Comparison of ENCODE assay signal across 8 cellular contexts in genomic region chr14:80202888-80203562, GRCh38. TPM values are rescaled to one million over a fixed set of nuclear protein-coding genes. Genes with fewer than 3 reads are reported as not detected.
DNase-seq lines count a peak whose midpoint lies in the region; ATAC-seq lines count a peak whose summit lies in the region.

No MANE protein-coding gene starts in this region.

- H3K27ac ChIP-seq in substantia nigra (ENCODE audit: low read depth, low read length, poor library complexity, severe bottlenecking): no peak overlapping the region

- no peaks in the 10 kb centered on the region for H3K4me1 Mint-ChIP-seq in activated T-cell treated with anti-CD3 and anti-CD28 coated beads, Interleukin-2, amount 50 U/mL, for 72 hours (ENCODE audit: low read depth)
- no peaks in the 10 kb centered on the region for H3K4me1 Mint-ChIP-seq in activated T-cell treated with anti-CD3 and anti-CD28 coated beads, Interleukin-2, amount 50 U/mL, for 4 hours (ENCODE audit: low read depth)

- H3K27ac Mint-ChIP-seq in activated T-cell treated with anti-CD3 and anti-CD28 coated beads, Interleukin-2, amount 50 U/mL, for 72 hours: no peak overlapping the region

- H3K36me3 Mint-ChIP-seq in activated T-cell treated with anti-CD3 and anti-CD28 coated beads, Interleukin-2, amount 50 U/mL, for 72 hours (ENCODE audit: insufficient read depth in 2 of 2): no peaks in the 10 kb centered on the region
- no peaks in the 10 kb centered on the region for H3K36me3 Mint-ChIP-seq in activated T-cell treated with anti-CD3 and anti-CD28 coated beads, Interleukin-2, amount 50 U/mL, for 4 hours (ENCODE audit: insufficient read depth)

- no peak overlapping the region for H3K4me3 Mint-ChIP-seq in activated T-cell treated with anti-CD3 and anti-CD28 coated beads, Interleukin-2, amount 50 U/mL, for 72 hours
- H3K4me3 Mint-ChIP-seq in activated T-cell treated with anti-CD3 and anti-CD28 coated beads, Interleukin-2, amount 50 U/mL, for 4 hours: no peak overlapping the region

- DNase-seq in activated T-cell treated with anti-CD3 and anti-CD28 coated beads, Interleukin-2, amount 50 U/mL, for 72 hours: peak; percentile 18 to 21
- no peak for DNase-seq in activated T-cell treated with anti-CD3 and anti-CD28 coated beads, Interleukin-2, amount 50 U/mL, for 4 hours
- peak; percentile 44 for DNase-seq in Jurkat, Clone E6-1 (ENCODE audit: low read depth, low spot score)
- DNase-seq in cerebellar cortex (ENCODE audit: low spot score) (peak; percentile 18), substantia nigra (lab: John Stamatoyannopoulos, UW) (no peak), SKM-1 treated with dmso at 0.1 percent for 144 hours (lab: John Stamatoyannopoulos, UW; ENCODE audit: unreplicated experiment) (no peak)
- peak; percentile 20 for DNase-seq in stimulated activated naive CD8-positive, alpha-beta T cell treated with anti-CD3 and anti-CD28 coated beads, Interleukin-15, Interleukin-2, amounts not matched to agents 100 U/mL and 50 U/mL, for 24 hours

- H3K4me3 ChIP-seq in Jurkat, Clone E6-1 (ENCODE audit: low read length): no peak overlapping the region

- peaks cover 2 to 3% of the 10 kb centered on the region in 2 donors for H3K9me3 Mint-ChIP-seq in activated T-cell treated with anti-CD3 and anti-CD28 coated beads, Interleukin-2, amount 50 U/mL, for 72 hours
- no peaks in the 10 kb centered on the region for H3K9me3 Mint-ChIP-seq in activated T-cell treated with anti-CD3 and anti-CD28 coated beads, Interleukin-2, amount 50 U/mL, for 4 hours

- no peaks in the 10 kb centered on the region for H3K27me3 Mint-ChIP-seq in activated T-cell treated with anti-CD3 and anti-CD28 coated beads, Interleukin-2, amount 50 U/mL, for 72 hours (ENCODE audit: low read depth)
- no peaks in the 10 kb centered on the region for H3K27me3 Mint-ChIP-seq in activated T-cell treated with anti-CD3 and anti-CD28 coated beads, Interleukin-2, amount 50 U/mL, for 4 hours (ENCODE audit: low read depth)

- ATAC-seq in activated T-cell treated with anti-CD3 and anti-CD28 coated beads, Interleukin-2, amount 50 U/mL, for 72 hours (replicated peaks in 1 of 2): no peak
- ATAC-seq in activated T-cell treated with anti-CD3 and anti-CD28 coated beads, Interleukin-2, amount 50 U/mL, for 4 hours: no peak
- ATAC-seq in stimulated activated naive CD8-positive, alpha-beta T cell treated with anti-CD3 and anti-CD28 coated beads, Interleukin-15, Interleukin-2, amounts not matched to agents 100 U/mL and 50 U/mL, for 24 hours: no peak
- ATAC-seq in HG03280 (IDR thresholded peaks at IDR 0.05; ENCODE audit: unreplicated experiment): no peak

RNA-seq across cellular contexts. Expression of gene DIO2, which starts 8.3 kb away (rescaled TPM):
- 1 to 10 TPM in 1 of 2 donors, not detected in 1; 1.1 TPM for total RNA-seq in activated T-cell treated with anti-CD3 and anti-CD28 coated beads, Interleukin-2, amount 50 U/mL, for 72 hours
- not detected for total RNA-seq in activated T-cell treated with anti-CD3 and anti-CD28 coated beads, Interleukin-2, amount 50 U/mL, for 4 hours
- polyA plus RNA-seq in Jurkat, Clone E6-1 (2012; ENCODE audit: insufficient read depth, insufficient read length): not detected

Comparison
In these comparisons a context has a peak if more than half of its experiments do, and no peak if none do; other contexts are left out.
1. DNase-seq: peak in activated T-cell treated with anti-CD3 and anti-CD28 coated beads, Interleukin-2, amount 50 U/mL, for 72 hours (2 of 2), Jurkat, Clone E6-1 (single experiment), cerebellar cortex (single experiment) and stimulated activated naive CD8-positive, alpha-beta T cell treated with anti-CD3 and anti-CD28 coated beads, Interleukin-15, Interleukin-2, amounts not matched to agents 100 U/mL and 50 U/mL, for 24 hours (single experiment); none in activated T-cell treated with anti-CD3 and anti-CD28 coated beads, Interleukin-2, amount 50 U/mL, for 4 hours (single experiment), substantia nigra (0 of 49) and SKM-1 treated with dmso at 0.1 percent for 144 hours (single experiment).